In genomic region chr5:128536229-128536860, GRCh38 we compare ENCODE assay signal across 9 cellular contexts. TPM values are rescaled to one million over a fixed set of nuclear protein-coding genes. Genes with fewer than 3 reads are reported as not detected.
DNase-seq lines count a peak whose midpoint lies in the region; TF ChIP-seq lines count a peak whose summit lies in the region.
"Had no signal": no experiment of that assay in that cellular context is flagged by ENCODE, and none has a peak within 500 bp of the region (broad histone marks: within the 10 kb centered on the region; RNA-seq: fewer than 3 reads in every experiment).

No MANE protein-coding gene starts in this region.

- H3K4me1 Mint-ChIP-seq in chondrocyte (ENCODE audit: low read depth) = peaks cover 49% of the 10 kb centered on the region
- H3K4me1 Mint-ChIP-seq in activated T-cell treated with anti-CD3 and anti-CD28 coated beads, Interleukin-2, amount 50 U/mL, for 24 hours (ENCODE audit: low read depth) = no peaks in the 10 kb centered on the region

- TF ChIP-seq CTCF in chondrocyte (IDR thresholded peaks at IDR 0.05) = no peak

- H3K9me3 ChIP-seq in HUES6 (ENCODE audit: control insufficient read depth, insufficient read depth, low read depth, low read length) (no peaks in the 10 kb centered on the region), stomach smooth muscle (ENCODE audit: control insufficient read depth in 2 of 2, low read length in 2 of 2) (no peaks in the 10 kb centered on the region)

- H3K27me3 Mint-ChIP-seq in chondrocyte (ENCODE audit: low read depth) = no peaks in the 10 kb centered on the region
- peaks cover 47% of the 10 kb centered on the region for H3K27me3 Mint-ChIP-seq in activated T-cell treated with anti-CD3 and anti-CD28 coated beads, Interleukin-2, amount 50 U/mL, for 24 hours

- H3K4me1 ChIP-seq in HUES6 (ENCODE audit: control insufficient read depth, insufficient read depth, low read length) = no peaks in the 10 kb centered on the region; the same call in none of the 2 replicates
- peaks cover 17% of the 10 kb centered on the region for H3K4me1 ChIP-seq in stomach smooth muscle (ENCODE audit: control insufficient read depth, insufficient read depth, low read length)

- peak overlapping the region; percentile 60 for H3K27ac Mint-ChIP-seq in chondrocyte (ENCODE audit: unreplicated experiment)
- H3K27ac Mint-ChIP-seq in activated T-cell treated with anti-CD3 and anti-CD28 coated beads, Interleukin-2, amount 50 U/mL, for 24 hours = no peak overlapping the region

- no peak overlapping the region for H3K27ac ChIP-seq in HUES6 (ENCODE audit: low read depth, low read length)
- H3K27ac ChIP-seq in stomach smooth muscle (ENCODE audit: low read length) = no peak overlapping the region

- H3K4me3 ChIP-seq in HUES6 (ENCODE audit: low read depth, low read length) = peak overlapping the region; percentile 77
- peak overlapping the region; percentile 12 to 74 for H3K4me3 ChIP-seq in stomach smooth muscle (ENCODE audit: low read length in 2 of 2)

- DNase-seq in chondrocyte (ENCODE audit: low spot score) (no peak), iPS-NIHi11 (ENCODE audit: low spot score) (peak; percentile 48), mucosa of gallbladder (ENCODE audit: low spot score) (no peak)
- DNase-seq in activated T-cell treated with anti-CD3 and anti-CD28 coated beads, Interleukin-2, amount 50 U/mL, for 24 hours = no peak
- DNase-seq in activated CD4-positive, CD25-positive, alpha-beta regulatory T cell (lab: John Stamatoyannopoulos, UW) = no peak
- DNase-seq: NCI-H526 treated with DMSO at 0.1 percent for 48 hours; stimulated activated CD4-positive, alpha-beta T cell treated with anti-CD3 and anti-CD28 coated beads, Interleukin-15, amount 100 ng/mL, for 24 hours had no signal

- peak overlapping the region; percentile 80 for H3K9ac ChIP-seq in HUES6 (ENCODE audit: low read length)
- no peak overlapping the region for H3K9ac ChIP-seq in stomach smooth muscle (ENCODE audit: low read length in 2 of 2)

- no peaks in the 10 kb centered on the region; the same call in 1 of the 2 replicates for H3K36me3 ChIP-seq in HUES6 (ENCODE audit: control insufficient read depth, insufficient read depth, low read length)
- no peaks in the 10 kb centered on the region for H3K36me3 ChIP-seq in stomach smooth muscle (ENCODE audit: control insufficient read depth in 2 of 2, insufficient read depth in 2 of 2, low read length in 2 of 2)

- H3K36me3 Mint-ChIP-seq in chondrocyte (ENCODE audit: low read depth) = peaks cover 4% of the 10 kb centered on the region
- H3K36me3 Mint-ChIP-seq in activated T-cell treated with anti-CD3 and anti-CD28 coated beads, Interleukin-2, amount 50 U/mL, for 24 hours (ENCODE audit: low read depth) = no peaks in the 10 kb centered on the region

- no peaks in the 10 kb centered on the region for H3K9me3 Mint-ChIP-seq in chondrocyte (ENCODE audit: low read depth)
- H3K9me3 Mint-ChIP-seq in activated T-cell treated with anti-CD3 and anti-CD28 coated beads, Interleukin-2, amount 50 U/mL, for 24 hours = peaks cover 2% of the 10 kb centered on the region

- peak overlapping the region; percentile 84 for H3K4me3 Mint-ChIP-seq in chondrocyte (ENCODE audit: unreplicated experiment)
- no peak overlapping the region for H3K4me3 Mint-ChIP-seq in activated T-cell treated with anti-CD3 and anti-CD28 coated beads, Interleukin-2, amount 50 U/mL, for 24 hours

- peaks cover 38% of the 10 kb centered on the region for H3K27me3 ChIP-seq in HUES6 (ENCODE audit: control insufficient read depth, insufficient read depth, low read length)
- H3K27me3 ChIP-seq in stomach smooth muscle (ENCODE audit: control insufficient read depth in 1 of 2, insufficient read depth in 2 of 2, low read length in 2 of 2) = peaks cover 12 to 23% of the 10 kb centered on the region in 2 donors

RNA-seq across cellular contexts. Expression of gene FBN2, which starts 1.7 kb away (rescaled TPM):
- 303 to 524 TPM (median 311 TPM) in 3 replicates for total RNA-seq in chondrocyte
- 3.5 TPM for total RNA-seq in mucosa of gallbladder

Comparison
In these comparisons a context has a peak if more than half of its experiments do, and no peak if none do; other contexts are left out.
1. RNA of gene FBN2, which starts 1.7 kb away (total RNA-seq): 303 to 524 TPM in chondrocyte; 3.5 TPM in mucosa of gallbladder (single experiment); every median in the first group is over 10 times any median in the second.